18 cellular contexts compared by ENCODE assay signal in the genomic region with DNA sequence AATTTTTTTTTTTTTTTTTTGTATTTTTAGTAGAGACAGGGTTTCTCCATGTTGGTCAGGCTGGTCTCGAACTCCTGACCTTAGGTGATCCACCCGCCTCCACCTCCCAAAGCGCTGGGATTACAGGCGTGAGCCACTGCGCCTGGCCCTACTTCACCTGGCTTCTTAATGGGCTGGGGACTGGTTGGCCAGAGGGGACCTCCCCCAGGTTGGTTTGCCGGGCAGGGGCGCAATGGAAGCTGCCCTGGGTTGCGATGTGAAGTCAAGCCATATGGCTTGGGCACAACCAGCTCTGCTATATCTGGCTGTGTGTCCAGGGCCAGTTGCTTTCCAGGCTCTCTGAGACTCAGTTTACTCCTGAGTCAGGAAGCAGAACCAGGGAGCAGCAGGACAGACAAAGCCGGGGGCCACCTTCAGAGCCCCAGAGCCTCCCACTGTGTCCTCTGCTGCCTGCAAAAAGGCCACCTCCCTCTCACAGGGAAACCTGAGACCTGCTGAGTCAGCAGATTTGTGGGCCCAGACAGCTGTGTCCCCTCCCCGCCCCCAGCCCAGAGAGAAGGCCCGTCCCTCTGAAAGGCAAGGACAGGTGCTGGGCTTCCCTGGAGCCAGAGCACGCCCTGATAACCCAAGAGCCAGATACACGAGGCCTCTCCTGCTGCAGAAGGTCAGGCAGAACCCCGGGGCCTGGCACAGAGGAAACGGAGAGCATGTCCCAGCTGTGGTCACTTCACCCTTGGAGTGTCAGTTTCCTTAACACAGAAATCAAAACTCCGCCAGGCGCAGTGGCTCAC. TPM values are rescaled to one million over a fixed set of nuclear protein-coding genes. Genes with fewer than 3 reads are reported as not detected.
DNase-seq lines count a peak whose midpoint lies in the region; ATAC-seq and TF ChIP-seq lines count a peak whose summit lies in the region.
"Had no signal": no experiment of that assay in that cellular context is flagged by ENCODE, and none has a peak within 500 bp of the region (broad histone marks: within the 10 kb centered on the region; RNA-seq: fewer than 3 reads in every experiment).

No MANE protein-coding gene starts in this region.

- no peaks in the 10 kb centered on the region for H3K27me3 ChIP-seq in colonic mucosa
- H3K27me3 ChIP-seq in psoas muscle (ENCODE audit: insufficient read depth in 3 of 3, low read length in 2 of 3) = no peaks in the 10 kb centered on the region
- no peaks in the 10 kb centered on the region for H3K27me3 ChIP-seq in CD4-positive, alpha-beta T cell (ENCODE audit: control insufficient read depth, insufficient read depth, low read length)
- H3K27me3 ChIP-seq: cardiac muscle cell, heart left ventricle, thyroid gland had no signal

- DNase-seq in DMS 273 (lab: John Stamatoyannopoulos, UW; ENCODE audit: unreplicated experiment) (peak; percentile 73), DMS 273 treated with DMSO at 0.1 percent for 48 hours (lab: John Stamatoyannopoulos, UW) (no peak), NCI-H128 (lab: John Stamatoyannopoulos, UW; ENCODE audit: unreplicated experiment) (peak; percentile 13), colonic mucosa (peak; percentile 51), psoas muscle (peak; percentile 64 to 78), foreskin melanocyte (no peak), natural killer cell (no peak)
- DNase-seq in CD4-positive, alpha-beta T cell = no peak
- DNase-seq: activated CD4-positive, alpha-beta T cell treated with anti-CD3 and anti-CD28 coated beads, Interleukin-2, amount 50 U/mL, for 48 hours; activated naive CD8-positive, alpha-beta T cell treated with anti-CD3 and anti-CD28 coated beads, Interleukin-2, amount 10 ng/mL, durations not matched to agents 7 days and 5 days; activated T-cell treated with anti-CD3 and anti-CD28 coated beads, Interleukin-2, amount 50 U/mL, for 4 hours; heart left ventricle; kidney; nucleus accumbens; PC-9; thyroid gland had no signal

- ATAC-seq in psoas muscle (peak; percentile 91 to 98 (median 96)), natural killer cell (no peak)
- ATAC-seq in CD4-positive, alpha-beta T cell (ENCODE audit: poor library complexity) = no peak
- ATAC-seq: activated T-cell treated with anti-CD3 and anti-CD28 coated beads, Interleukin-2, amount 50 U/mL, for 4 hours had no signal

- H3K27ac Mint-ChIP-seq in CD4-positive, alpha-beta T cell = no peak overlapping the region
- no peak overlapping the region for H3K27ac Mint-ChIP-seq in natural killer cell
- H3K27ac Mint-ChIP-seq: activated naive CD8-positive, alpha-beta T cell treated with anti-CD3 and anti-CD28 coated beads, Interleukin-2, amount 10 ng/mL, durations not matched to agents 7 days and 5 days had no signal

- no peak overlapping the region for H3K9ac ChIP-seq in colonic mucosa (ENCODE audit: low read depth in 2 of 2, low read length in 2 of 2)

- no peak overlapping the region for H3K4me3 Mint-ChIP-seq in CD4-positive, alpha-beta T cell
- no peak overlapping the region for H3K4me3 Mint-ChIP-seq in natural killer cell
- H3K4me3 Mint-ChIP-seq: activated naive CD8-positive, alpha-beta T cell treated with anti-CD3 and anti-CD28 coated beads, Interleukin-2, amount 10 ng/mL, durations not matched to agents 7 days and 5 days; activated T-cell treated with anti-CD3 and anti-CD28 coated beads, Interleukin-2, amount 50 U/mL, for 4 hours had no signal

- intact Hi-C loops in colonic mucosa (cut with DNase I) = no loop called here
- intact Hi-C loops in psoas muscle (cut with DNase I) = no loop called here
- intact Hi-C loops in CD4-positive, alpha-beta T cell (cut with DNase I, micrococcal nuclease) = no loop called here
- intact Hi-C loops in natural killer cell (cut with micrococcal nuclease) = no loop called here

- no peaks in the 10 kb centered on the region for H3K4me1 Mint-ChIP-seq in CD4-positive, alpha-beta T cell (ENCODE audit: low read depth)
- no peaks in the 10 kb centered on the region for H3K4me1 Mint-ChIP-seq in natural killer cell
- H3K4me1 Mint-ChIP-seq: activated naive CD8-positive, alpha-beta T cell treated with anti-CD3 and anti-CD28 coated beads, Interleukin-2, amount 10 ng/mL, durations not matched to agents 7 days and 5 days had no signal

- TF ChIP-seq CTCF in colonic mucosa (IDR thresholded peaks at IDR 0.05) (no peak), psoas muscle (IDR thresholded peaks at IDR 0.05) (no peak), natural killer cell (IDR thresholded peaks at IDR 0.05) (no peak)
- no peak for TF ChIP-seq CTCF in CD4-positive, alpha-beta T cell (IDR thresholded peaks at IDR 0.05)

- H3K27ac ChIP-seq in colonic mucosa (peak overlapping the region; percentile 77), psoas muscle (peak overlapping the region; percentile 70)
- no peak overlapping the region for H3K27ac ChIP-seq in CD4-positive, alpha-beta T cell (ENCODE audit: low read depth, low read length)
- H3K27ac ChIP-seq: 22Rv1, cardiac muscle cell, heart left ventricle, PC-9, thyroid gland had no signal

- WGBS in psoas muscle, 3 donors = 52 to 62% (median 56%) methylated on average over 16 to 17 of the region's 17 CpGs

- H3K36me3 Mint-ChIP-seq in CD4-positive, alpha-beta T cell (ENCODE audit: low read depth) = no peaks in the 10 kb centered on the region
- no peaks in the 10 kb centered on the region for H3K36me3 Mint-ChIP-seq in natural killer cell
- H3K36me3 Mint-ChIP-seq: activated naive CD8-positive, alpha-beta T cell treated with anti-CD3 and anti-CD28 coated beads, Interleukin-2, amount 10 ng/mL, durations not matched to agents 7 days and 5 days had no signal

- CTCF ChIA-PET in CD4-positive, alpha-beta T cell (lab: Charles Lee) = interaction anchor here (1.4 kb wide), 1 partner anchor 82 kb away, joined by 5 read pairs; no protein-coding TSS in a partner anchor

- H3K9me3 ChIP-seq in colonic mucosa (no peaks in the 10 kb centered on the region), psoas muscle (no peaks in the 10 kb centered on the region)
- no peaks in the 10 kb centered on the region for H3K9me3 ChIP-seq in CD4-positive, alpha-beta T cell (ENCODE audit: control insufficient read depth, low read length)
- H3K9me3 ChIP-seq: heart left ventricle, thyroid gland had no signal

- H3K4me1 ChIP-seq in colonic mucosa = no peaks in the 10 kb centered on the region
- H3K4me1 ChIP-seq in psoas muscle = no peaks in the 10 kb centered on the region
- H3K4me1 ChIP-seq: thyroid gland had no signal

- no peaks in the 10 kb centered on the region for H3K36me3 ChIP-seq in colonic mucosa
- no peaks in the 10 kb centered on the region for H3K36me3 ChIP-seq in psoas muscle (ENCODE audit: insufficient read depth in 1 of 2, low read depth in 1 of 2)
- H3K36me3 ChIP-seq: cardiac muscle cell, heart left ventricle, thyroid gland had no signal

- POLR2A ChIA-PET in CD4-positive, alpha-beta T cell (lab: Charles Lee) = no interaction called here

- no peaks in the 10 kb centered on the region for H3K9me3 Mint-ChIP-seq in CD4-positive, alpha-beta T cell
- no peaks in the 10 kb centered on the region for H3K9me3 Mint-ChIP-seq in natural killer cell
- H3K9me3 Mint-ChIP-seq: activated naive CD8-positive, alpha-beta T cell treated with anti-CD3 and anti-CD28 coated beads, Interleukin-2, amount 10 ng/mL, durations not matched to agents 7 days and 5 days; activated T-cell treated with anti-CD3 and anti-CD28 coated beads, Interleukin-2, amount 50 U/mL, for 4 hours had no signal

- H3K27me3 Mint-ChIP-seq in CD4-positive, alpha-beta T cell = peaks cover 25% of the 10 kb centered on the region
- H3K27me3 Mint-ChIP-seq in natural killer cell (ENCODE audit: low read depth in 2 of 2) = peaks cover 13 to 17% of the 10 kb centered on the region in 2 donors

- no peak overlapping the region for H3K4me3 ChIP-seq in colonic mucosa
- H3K4me3 ChIP-seq in psoas muscle = no peak overlapping the region
- H3K4me3 ChIP-seq: cardiac muscle cell, heart left ventricle, PC-9, thyroid gland had no signal

RNA-seq across cellular contexts. Expression of a gene that starts 29.2 kb away (rescaled TPM):
- 10 to 100 TPM in 1 of 2 donors, 1 to 10 TPM in 1; 7.5 to 12.2 TPM for total RNA-seq in colonic mucosa
- total RNA-seq in psoas muscle = 1 to 10 TPM; 1.9 to 5.1 (median 3.3) TPM
- polyA plus RNA-seq in psoas muscle = 1 to 10 TPM in 2 of 3 donors, under 1 TPM in 1; 0.57 to 2.1 (median 1.7) TPM
- total RNA-seq in CD4-positive, alpha-beta T cell = under 1 TPM; 0.52 to 0.73 TPM
- total RNA-seq in natural killer cell = under 1 TPM; 0.18 to 0.48 (median 0.38) TPM

Comparison
In these comparisons a context has a peak if more than half of its experiments do, and no peak if none do; other contexts are left out.
1. DNase-seq: peak in DMS 273 (single experiment), NCI-H128 (single experiment), colonic mucosa (single experiment) and psoas muscle (2 of 2); none in DMS 273 treated with DMSO at 0.1 percent for 48 hours (single experiment), foreskin melanocyte (single experiment), CD4-positive, alpha-beta T cell (0 of 10) and natural killer cell (single experiment).
2. ATAC-seq: peak in psoas muscle (4 of 4); none in CD4-positive, alpha-beta T cell (single experiment) and natural killer cell (0 of 3).